Comparison of ENCODE assay signal across 8 cellular contexts in the genomic region with DNA sequence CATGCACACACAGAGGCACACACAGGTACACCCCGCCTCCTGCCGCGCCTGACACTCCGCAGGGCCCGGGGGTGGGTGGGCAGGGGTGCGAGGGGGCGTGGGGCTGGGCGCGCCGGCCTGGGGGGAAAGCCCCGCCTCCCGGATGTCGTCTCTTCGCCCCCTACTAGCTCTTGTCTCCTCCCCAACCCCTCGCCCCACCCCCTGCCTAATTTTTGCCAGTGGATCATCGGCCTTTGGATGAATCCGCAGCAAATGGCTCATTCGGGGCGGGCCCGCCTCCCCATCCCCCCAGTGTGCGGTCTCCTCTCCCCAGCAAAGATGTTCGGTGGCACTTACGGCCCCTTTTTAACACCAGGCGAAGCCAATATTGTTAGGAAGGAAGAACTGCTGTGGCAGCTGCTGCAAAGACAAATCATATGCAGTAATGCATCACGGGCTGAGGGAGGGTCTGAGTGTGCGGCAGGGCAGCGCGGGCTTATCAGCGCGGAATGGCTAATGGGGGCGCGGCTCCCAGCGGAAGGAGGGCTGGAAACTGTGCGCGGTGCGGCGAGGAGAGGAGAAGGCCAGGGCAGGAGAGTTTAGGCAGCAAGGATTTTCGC. TPM values are rescaled to one million over a fixed set of nuclear protein-coding genes. Genes with fewer than 3 reads are reported as not detected.
A peak's percentile ranks its signal among the peaks of the same experiment; 100 is the strongest.
DNase-seq lines count a peak whose midpoint lies in the region; TF ChIP-seq lines count a peak whose summit lies in the region.

No MANE protein-coding gene starts in this region.

- H3K4me3 Mint-ChIP-seq in activated CD4-positive, alpha-beta T cell treated with anti-CD3 and anti-CD28 coated beads, Interleukin-2, amount 10 ng/mL, durations not matched to agents 24 days and 14 days = no peak overlapping the region
- no peak overlapping the region for H3K4me3 Mint-ChIP-seq in MCF 10A (ENCODE audit: unreplicated experiment)

- peaks cover 46% of the 10 kb centered on the region for H3K27me3 Mint-ChIP-seq in activated CD4-positive, alpha-beta T cell treated with anti-CD3 and anti-CD28 coated beads, Interleukin-2, amount 10 ng/mL, durations not matched to agents 24 days and 14 days
- peaks cover 36% of the 10 kb centered on the region for H3K27me3 Mint-ChIP-seq in MCF 10A (ENCODE audit: insufficient read depth, unreplicated experiment)

- no peak for TF ChIP-seq CTCF in MCF 10A (IDR thresholded peaks at IDR 0.05; ENCODE audit: unreplicated experiment)

- H3K9ac ChIP-seq in stomach smooth muscle (ENCODE audit: low read length in 2 of 2) = no peak overlapping the region

- peaks cover 15% of the 10 kb centered on the region for H3K4me1 ChIP-seq in stomach smooth muscle (ENCODE audit: control insufficient read depth, insufficient read depth, low read length)

- CTCF ChIA-PET in MCF 10A (lab: Yijun Ruan, JAX) = interaction anchor here (0.7 to 2.0 kb wide), 2 partner anchors 13 to 366 kb away, joined by 5 to 6 read pairs; partner anchors contain the start of gene NECTIN1

- peaks cover 43 to 48% of the 10 kb centered on the region in 2 donors for H3K27me3 ChIP-seq in stomach smooth muscle (ENCODE audit: control insufficient read depth in 1 of 2, insufficient read depth in 2 of 2, low read length in 2 of 2)

- no TSS peak for BruUV-seq in MCF 10A (replicated peaks; lab: Mats Ljungman, UMichigan)

- intact Hi-C loops in activated CD4-positive, alpha-beta T cell treated with anti-CD3 and anti-CD28 coated beads, Interleukin-2, amount 10 ng/mL, durations not matched to agents 24 days and 14 days (cut with micrococcal nuclease) = loop anchor here (5.0 kb wide), 1 partner anchor 260 kb away; no protein-coding TSS in a partner anchor
- intact Hi-C loops in MCF 10A (cut with micrococcal nuclease) = loop anchor here (5.0 kb wide), 1 partner anchor 260 kb away; no protein-coding TSS in a partner anchor

- H3K36me3 Mint-ChIP-seq in activated CD4-positive, alpha-beta T cell treated with anti-CD3 and anti-CD28 coated beads, Interleukin-2, amount 10 ng/mL, durations not matched to agents 24 days and 14 days (ENCODE audit: low read depth) = no peaks in the 10 kb centered on the region
- no peaks in the 10 kb centered on the region for H3K36me3 Mint-ChIP-seq in MCF 10A (ENCODE audit: insufficient read depth, unreplicated experiment)

- no peak overlapping the region for H3K27ac Mint-ChIP-seq in activated CD4-positive, alpha-beta T cell treated with anti-CD3 and anti-CD28 coated beads, Interleukin-2, amount 10 ng/mL, durations not matched to agents 24 days and 14 days
- H3K27ac Mint-ChIP-seq in MCF 10A (ENCODE audit: low read depth, unreplicated experiment) = no peak overlapping the region

- peak overlapping the region; percentile 34 to 64 for H3K4me3 ChIP-seq in stomach smooth muscle (ENCODE audit: low read length in 2 of 2)

- no peaks in the 10 kb centered on the region for H3K36me3 ChIP-seq in stomach smooth muscle (ENCODE audit: control insufficient read depth in 2 of 2, insufficient read depth in 2 of 2, low read length in 2 of 2)

- H3K27ac ChIP-seq in angular gyrus (ENCODE audit: low read depth, low read length) = peak overlapping the region; percentile 79
- H3K27ac ChIP-seq in stomach smooth muscle (ENCODE audit: low read length) = no peak overlapping the region

- H3K4me1 Mint-ChIP-seq in activated CD4-positive, alpha-beta T cell treated with anti-CD3 and anti-CD28 coated beads, Interleukin-2, amount 10 ng/mL, durations not matched to agents 24 days and 14 days = peaks cover 5% of the 10 kb centered on the region
- no peaks in the 10 kb centered on the region for H3K4me1 Mint-ChIP-seq in MCF 10A (ENCODE audit: insufficient read depth, unreplicated experiment)

- DNase-seq in activated CD4-positive, alpha-beta T cell treated with anti-CD3 and anti-CD28 coated beads for 48 hours = peak; percentile 16
- no peak for DNase-seq in activated CD4-positive, alpha-beta T cell treated with anti-CD3 and anti-CD28 coated beads, Interleukin-2, amount 10 ng/mL, durations not matched to agents 24 days and 14 days
- peak; percentile 86 for DNase-seq in left kidney (ENCODE audit: low read depth, low spot score)
- DNase-seq in DMS 273 (lab: John Stamatoyannopoulos, UW; ENCODE audit: unreplicated experiment) = no peak
- no peak for DNase-seq in NCI-H2081 treated with DMSO at 0.1 percent for 48 hours (lab: John Stamatoyannopoulos, UW)
- no peak for DNase-seq in MCF 10A (ENCODE audit: unreplicated experiment)

- POLR2A ChIA-PET in MCF 10A (lab: Yijun Ruan, JAX) = interaction anchor here (0.8 to 1.6 kb wide), 2 partner anchors 14 to 270 kb away, joined by 3 read pairs; no protein-coding TSS in a partner anchor

- no peaks in the 10 kb centered on the region for H3K9me3 ChIP-seq in stomach smooth muscle (ENCODE audit: control insufficient read depth in 2 of 2, low read length in 2 of 2)

- H3K9me3 Mint-ChIP-seq in activated CD4-positive, alpha-beta T cell treated with anti-CD3 and anti-CD28 coated beads, Interleukin-2, amount 10 ng/mL, durations not matched to agents 24 days and 14 days = no peaks in the 10 kb centered on the region
- H3K9me3 Mint-ChIP-seq in MCF 10A (ENCODE audit: unreplicated experiment) = no peaks in the 10 kb centered on the region

RNA-seq across cellular contexts. Expression of gene NECTIN1, which starts 13.4 kb away (rescaled TPM):
- total RNA-seq in activated CD4-positive, alpha-beta T cell treated with anti-CD3 and anti-CD28 coated beads, Interleukin-2, amount 10 ng/mL, durations not matched to agents 24 days and 14 days = 3.1 and 5.7 TPM in 2 replicates
- 59.2 and 78.6 TPM in 2 replicates for total RNA-seq in MCF 10A (2022)

Comparison
In these comparisons a context has a peak if more than half of its experiments do, and no peak if none do; other contexts are left out.
1. DNase-seq: peak in activated CD4-positive, alpha-beta T cell treated with anti-CD3 and anti-CD28 coated beads for 48 hours (single experiment) and left kidney (single experiment); none in activated CD4-positive, alpha-beta T cell treated with anti-CD3 and anti-CD28 coated beads, Interleukin-2, amount 10 ng/mL, durations not matched to agents 24 days and 14 days (single experiment), DMS 273 (single experiment), NCI-H2081 treated with DMSO at 0.1 percent for 48 hours (single experiment) and MCF 10A (single experiment).